In the genomic region with DNA sequence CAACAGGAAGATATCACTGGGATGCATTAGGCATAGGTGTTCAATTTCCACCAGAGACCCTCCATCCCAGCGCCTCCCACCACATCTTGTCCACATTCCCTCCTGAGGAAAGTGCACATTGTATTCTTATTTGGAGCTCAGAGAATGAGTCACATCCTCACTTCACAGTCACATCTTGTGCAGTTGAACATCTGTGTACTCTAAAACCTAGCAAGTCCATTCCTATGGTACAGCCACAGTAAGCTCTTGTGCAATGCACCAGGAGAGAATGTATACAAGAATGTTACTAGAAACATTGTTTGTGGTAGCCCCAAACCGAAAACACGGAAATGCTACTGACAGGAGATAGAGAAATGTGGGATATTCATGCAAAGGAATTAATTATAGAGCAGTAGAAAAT, we compare ENCODE assay signal across 1 cellular context.
A peak's percentile ranks its signal among the peaks of the same experiment; 100 is the strongest.
TF ChIP-seq lines count a peak whose summit lies in the region.

No MANE protein-coding gene starts in this region.

TF ChIP-seq in K562, 482 proteins besides CTCF, POLR2A, EP300 and RAD21:
- TF ChIP-seq ZNF780A (CRISPR knock-in tag; IDR thresholded peaks at IDR 0.05) (no peak), ZNF830 (CRISPR knock-in tag; IDR thresholded peaks at IDR 0.05) (no peak), CEBPB (tag; IDR thresholded peaks at IDR 0.05) (peak; percentile 86), CEBPG (CRISPR knock-in tag; IDR thresholded peaks at IDR 0.05) (peak; percentile 40; the same call in 1 of the 2 replicates), CEBPG (tag; conservative IDR thresholded peaks at IDR 0.05 in 1 of 2, IDR thresholded peaks at IDR 0.05 in 1 of 2) (peak in 1 of 2 experiments; percentile 58; a peak in 2 of 4 replicates)
